12 cellular contexts compared by ENCODE assay signal in genomic region chr15:70703483-70703882, GRCh38. TPM values are rescaled to one million over a fixed set of nuclear protein-coding genes. Genes with fewer than 3 reads are reported as not detected.
DNase-seq lines count a peak whose midpoint lies in the region; ATAC-seq lines count a peak whose summit lies in the region.
"Had no signal": no experiment of that assay in that cellular context is flagged by ENCODE, and none has a peak within 500 bp of the region (broad histone marks: within the 10 kb centered on the region; RNA-seq: fewer than 3 reads in every experiment).

No MANE protein-coding gene starts in this region.

- H3K27ac ChIP-seq in muscle layer of duodenum (ENCODE audit: low read length): peak overlapping the region; percentile 6
- peak overlapping the region; percentile 22 to 76 for H3K27ac ChIP-seq in aorta (ENCODE audit: low read depth in 1 of 2, low read length in 2 of 2)

- H3K36me3 ChIP-seq in muscle layer of duodenum (ENCODE audit: control insufficient read depth in 1 of 2, insufficient read depth in 2 of 2, low read length in 2 of 2) (no peaks in the 10 kb centered on the region), aorta (ENCODE audit: control insufficient read depth in 1 of 2, insufficient read depth in 2 of 2, low read length in 1 of 2) (no peaks in the 10 kb centered on the region)

- WGBS in aorta, 2 donors: 55 to 57% methylated on average over 5 of the region's 5 CpGs

- intact Hi-C loops in Right ventricle myocardium inferior (cut with DNase I): loop anchor here (2.0 kb wide), 1 partner anchor 13 kb away; no protein-coding TSS in a partner anchor
- intact Hi-C loops in cardiac septum (cut with DNase I): no loop called here
- intact Hi-C loops in aorta (cut with DNase I): no loop called here

- H3K4me3 ChIP-seq in muscle layer of duodenum (ENCODE audit: low read depth in 1 of 2, low read length in 2 of 2) (no peak overlapping the region), aorta (ENCODE audit: low read length in 2 of 2) (peak overlapping the region in 1 of 2 donors; percentile 18)

- H3K9me3 ChIP-seq in muscle layer of duodenum (ENCODE audit: control insufficient read depth in 1 of 2, low read length in 2 of 2) (no peaks in the 10 kb centered on the region), aorta (ENCODE audit: control insufficient read depth, low read length) (no peaks in the 10 kb centered on the region)

- H3K4me1 ChIP-seq in muscle layer of duodenum (ENCODE audit: control insufficient read depth in 1 of 2, insufficient read depth in 2 of 2, low read length in 2 of 2) (peaks cover 7 to 17% of the 10 kb centered on the region in 2 donors), aorta (ENCODE audit: control insufficient read depth in 1 of 2, insufficient read depth in 2 of 2, low read length in 2 of 2) (peaks cover 0 to 2% of the 10 kb centered on the region in 2 donors)

- ATAC-seq in Right ventricle myocardium inferior (peak; percentile 33), esophagus mucosa (peak; percentile 36), aorta (ENCODE audit: low FRiP score) (peak; percentile 33), GM21737 (IDR thresholded peaks at IDR 0.05; ENCODE audit: unreplicated experiment) (no peak), HG03442 (IDR thresholded peaks at IDR 0.05; ENCODE audit: unreplicated experiment) (no peak)

- H3K27me3 ChIP-seq in muscle layer of duodenum (ENCODE audit: low read depth, low read length) (no peaks in the 10 kb centered on the region), aorta (ENCODE audit: control insufficient read depth in 1 of 2, insufficient read depth in 2 of 2, low read length in 1 of 2) (no peaks in the 10 kb centered on the region)

- DNase-seq in Right ventricle myocardium inferior (ENCODE audit: missing footprints) (no peak), cardiac septum (ENCODE audit: low spot score) (no peak), aorta (no peak), glomerular visceral epithelial cell (ENCODE audit: extremely low spot score) (no peak)
- DNase-seq: 8988T; activated T-cell treated with anti-CD3 and anti-CD28 coated beads for 4 hours; central memory CD4-positive, alpha-beta T cell; KBM-7 had no signal

RNA-seq across cellular contexts. Expression of gene UACA, which starts 59.9 kb away (rescaled TPM):
- total RNA-seq in Right ventricle myocardium inferior: 25.8 TPM
- 78.0 TPM for total RNA-seq in cardiac septum
- 33.4 TPM for total RNA-seq in esophagus mucosa
- total RNA-seq in aorta: 100 to 1,000 TPM; 114 to 132 TPM
- polyA plus RNA-seq in aorta: 100 to 1,000 TPM in 1 of 2 donors, 10 to 100 TPM in 1; 59.6 to 185 TPM

Comparison
In these comparisons a context has a peak if more than half of its experiments do, and no peak if none do; other contexts are left out.
1. ATAC-seq: peak in Right ventricle myocardium inferior (single experiment), esophagus mucosa (single experiment) and aorta (single experiment); none in GM21737 (single experiment) and HG03442 (single experiment).